In genomic region chr11:75896843-75897419, GRCh38 we compare ENCODE assay signal across 8 cellular contexts.
DNase-seq lines count a peak whose midpoint lies in the region; ATAC-seq, FAIRE-seq and TF ChIP-seq lines count a peak whose summit lies in the region.

No MANE protein-coding gene starts in this region.

- 25 to 33% methylated on average over 4 of the region's 4 CpGs for WGBS in tibial nerve, 2 donors

- no peaks in the 10 kb centered on the region for H3K4me1 ChIP-seq in astrocyte (ENCODE audit: insufficient read depth, low read length)
- H3K4me1 ChIP-seq in tibial nerve: peaks cover 0 to 20% (median 4%) of the 10 kb centered on the region in 4 donors

- H3K27me3 ChIP-seq in astrocyte (ENCODE audit: insufficient read depth, low read length): no peaks in the 10 kb centered on the region
- no peaks in the 10 kb centered on the region for H3K27me3 ChIP-seq in tibial nerve

- H3K36me3 ChIP-seq in astrocyte (ENCODE audit: insufficient read depth, low read length): no peaks in the 10 kb centered on the region
- peaks cover 0 to 14% (median 0%) of the 10 kb centered on the region in 3 donors for H3K36me3 ChIP-seq in tibial nerve

- H3K9me3 Mint-ChIP-seq in astrocyte (ENCODE audit: unreplicated experiment): no peaks in the 10 kb centered on the region
- H3K9me3 Mint-ChIP-seq in stimulated activated naive B cell treated with anti-CD40 and anti-IgM and Interleukin-4, amounts not matched to agents 10 μg/mL and 1 μg/mL and 100 μg/mL, for 72 hours: no peaks in the 10 kb centered on the region

- no peaks in the 10 kb centered on the region for H3K79me2 ChIP-seq in astrocyte (ENCODE audit: insufficient read depth, low read length)

- peaks cover 2% of the 10 kb centered on the region for H3K4me1 Mint-ChIP-seq in astrocyte (ENCODE audit: low read depth, unreplicated experiment)
- peaks cover 36 to 86% of the 10 kb centered on the region in 2 donors for H3K4me1 Mint-ChIP-seq in stimulated activated naive B cell treated with anti-CD40 and anti-IgM and Interleukin-4, amounts not matched to agents 10 μg/mL and 1 μg/mL and 100 μg/mL, for 72 hours

- H3K9me3 ChIP-seq in astrocyte (ENCODE audit: insufficient read depth, low read depth, low read length) (no peaks in the 10 kb centered on the region), tibial nerve (no peaks in the 10 kb centered on the region)

- CTCF ChIA-PET in GM10248 (lab: Yijun Ruan, JAX): interaction anchor here (0.8 to 6.5 kb wide), 28 partner anchors 10 to 422 kb away, joined by 3 to 70 read pairs (median 4); no protein-coding TSS in a partner anchor

- no peak for FAIRE-seq in astrocyte (lab: Jason Lieb, UNC)

- H3K27me3 Mint-ChIP-seq in astrocyte (ENCODE audit: low read depth, unreplicated experiment): no peaks in the 10 kb centered on the region
- H3K27me3 Mint-ChIP-seq in stimulated activated naive B cell treated with anti-CD40 and anti-IgM and Interleukin-4, amounts not matched to agents 10 μg/mL and 1 μg/mL and 100 μg/mL, for 72 hours: no peaks in the 10 kb centered on the region

- no peak for ATAC-seq in GM18519 (IDR thresholded peaks at IDR 0.05; ENCODE audit: low FRiP score, unreplicated experiment)
- ATAC-seq in stimulated activated naive B cell treated with anti-CD40 and anti-IgM and Interleukin-4, amounts not matched to agents 10 μg/mL and 1 μg/mL and 100 μg/mL, for 72 hours (replicated peaks): no peak

- DNase-seq in GM10248 (ENCODE audit: extremely low spot score) (no peak), NCI-H2196 (lab: John Stamatoyannopoulos, UW; ENCODE audit: unreplicated experiment) (peak; percentile 50), astrocyte (ENCODE audit: low read depth) (peak; percentile 17), inferior parietal cortex (ENCODE audit: extremely low spot score) (peak; percentile 84), tibial nerve (ENCODE audit: low spot score in 2 of 2) (no peak)
- DNase-seq in stimulated activated naive B cell treated with anti-CD40 and anti-IgM and Interleukin-4, amounts not matched to agents 10 μg/mL and 1 μg/mL and 100 μg/mL, for 72 hours: no peak

- H3K27ac ChIP-seq in 22Rv1 (no peak overlapping the region), astrocyte (ENCODE audit: low read depth, low read length) (no peak overlapping the region), tibial nerve (no peak overlapping the region)

- POLR2A ChIA-PET in GM10248 (lab: Yijun Ruan, JAX): no interaction called here

- H3K27ac Mint-ChIP-seq in astrocyte (ENCODE audit: unreplicated experiment): no peak overlapping the region
- no peak overlapping the region for H3K27ac Mint-ChIP-seq in stimulated activated naive B cell treated with anti-CD40 and anti-IgM and Interleukin-4, amounts not matched to agents 10 μg/mL and 1 μg/mL and 100 μg/mL, for 72 hours

- no peak for TF ChIP-seq EP300 in tibial nerve (IDR thresholded peaks at IDR 0.05)

- TF ChIP-seq CTCF in 22Rv1 (IDR thresholded peaks at IDR 0.05) (peak; percentile 76), GM10248 (IDR thresholded peaks at IDR 0.05; ENCODE audit: control extremely low read depth, extremely low read depth, low read depth, missing control alignments) (peak; percentile 31), astrocyte (IDR thresholded peaks at IDR 0.05; ENCODE audit: insufficient read depth, low read depth, low read length) (peak; percentile 56), tibial nerve (IDR thresholded peaks at IDR 0.05) (peak; percentile 46 to 79 (median 71))

- no peaks in the 10 kb centered on the region for H3K36me3 Mint-ChIP-seq in astrocyte (ENCODE audit: low read depth, unreplicated experiment)
- H3K36me3 Mint-ChIP-seq in stimulated activated naive B cell treated with anti-CD40 and anti-IgM and Interleukin-4, amounts not matched to agents 10 μg/mL and 1 μg/mL and 100 μg/mL, for 72 hours: peaks cover 36 to 67% of the 10 kb centered on the region in 2 donors

- H3K9ac ChIP-seq in astrocyte (ENCODE audit: low read length): no peak overlapping the region

- H2AFZ ChIP-seq in astrocyte (ENCODE audit: low read depth, low read length): no peak overlapping the region

- no peak overlapping the region for H3K4me3 ChIP-seq in astrocyte (ENCODE audit: insufficient read depth, low read depth, low read length)
- H3K4me3 ChIP-seq in tibial nerve: no peak overlapping the region

- H3K4me3 Mint-ChIP-seq in astrocyte (ENCODE audit: unreplicated experiment): no peak overlapping the region
- no peak overlapping the region for H3K4me3 Mint-ChIP-seq in stimulated activated naive B cell treated with anti-CD40 and anti-IgM and Interleukin-4, amounts not matched to agents 10 μg/mL and 1 μg/mL and 100 μg/mL, for 72 hours

- peaks cover 8% of the 10 kb centered on the region for H4K20me1 ChIP-seq in astrocyte (ENCODE audit: insufficient read depth, low read length)

- no peak for TF ChIP-seq POLR2A in tibial nerve (IDR thresholded peaks at IDR 0.05)

- no peak overlapping the region for H3K4me2 ChIP-seq in astrocyte (ENCODE audit: low read length)

Comparison
In these comparisons a context has a peak if more than half of its experiments do, and no peak if none do; other contexts are left out.
1. DNase-seq: peak in NCI-H2196 (single experiment), astrocyte (single experiment) and inferior parietal cortex (single experiment); none in GM10248 (single experiment), tibial nerve (0 of 2) and stimulated activated naive B cell treated with anti-CD40 and anti-IgM and Interleukin-4, amounts not matched to agents 10 μg/mL and 1 μg/mL and 100 μg/mL, for 72 hours (single experiment).
2. Peak in every context shown above with its lines, with median percentiles within 50 percentile points of each other: CTCF ChIP-seq.